Comparison of ENCODE assay signal across 10 cellular contexts in the genomic region with DNA sequence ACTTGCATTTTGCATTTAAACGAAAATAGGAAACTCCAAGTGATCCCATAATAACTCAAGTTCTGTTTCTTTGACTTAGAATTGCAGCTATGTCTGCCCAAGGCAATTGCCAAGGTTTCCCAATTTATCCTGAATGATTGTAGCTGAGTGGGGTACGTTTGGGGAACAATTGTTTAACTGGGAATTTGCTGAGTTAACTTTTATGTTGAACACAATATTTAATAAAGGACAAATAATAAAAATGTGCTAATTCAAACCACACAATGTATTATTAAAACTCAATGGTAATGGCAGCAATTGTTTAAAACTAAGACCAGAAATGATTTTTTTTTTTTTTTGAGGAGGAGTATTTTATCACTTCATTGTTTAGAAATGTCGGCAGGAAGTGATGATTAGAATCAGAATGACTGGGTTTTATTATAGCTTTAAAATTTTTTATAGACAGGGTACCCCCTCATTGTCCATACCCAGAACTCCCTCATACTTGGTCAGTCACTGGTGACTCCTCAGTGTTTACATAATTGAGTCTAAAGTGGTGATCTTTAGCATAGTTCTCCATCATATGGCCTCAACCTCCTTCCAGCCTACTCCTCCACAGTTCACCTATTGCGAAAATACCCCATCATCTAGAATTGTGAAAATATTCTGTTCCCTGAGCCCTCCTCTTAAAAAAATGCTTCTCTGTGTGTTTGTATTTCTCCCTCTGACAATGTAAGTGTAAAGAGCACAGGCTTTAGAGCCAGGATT.
DNase-seq lines count a peak whose midpoint lies in the region; ATAC-seq, FAIRE-seq and TF ChIP-seq lines count a peak whose summit lies in the region.
"Had no signal": no experiment of that assay in that cellular context is flagged by ENCODE, and none has a peak within 500 bp of the region (broad histone marks: within the 10 kb centered on the region; RNA-seq: fewer than 3 reads in every experiment).

No MANE protein-coding gene starts in this region.

- H3K4me1 ChIP-seq in HCT116 (ENCODE audit: control insufficient read depth in 1 of 2, insufficient read depth in 2 of 2, low read length in 2 of 2) (peaks cover 22 to 46% of the 10 kb centered on the region in 2 experiments), endothelial cell of umbilical vein (ENCODE audit: control insufficient read depth, extremely low read depth, insufficient read depth, low read length) (peaks cover 42% of the 10 kb centered on the region), smooth muscle cell (ENCODE audit: low read depth) (peaks cover 21% of the 10 kb centered on the region), small intestine (ENCODE audit: control insufficient read depth in 2 of 2, insufficient read depth in 1 of 2, low read depth in 1 of 2, low read length in 1 of 2) (peaks cover 0 to 2% of the 10 kb centered on the region in 2 donors)

- no peak for ATAC-seq in HCT116

- H3K4me2 ChIP-seq in HCT116 (ENCODE audit: low read length) (peak overlapping the region; percentile 67), endothelial cell of umbilical vein (ENCODE audit: insufficient read depth, low read length) (peak overlapping the region; percentile 55), smooth muscle cell (peak overlapping the region; percentile 58)

- H3K4me3 ChIP-seq in HCT116 (replicated peaks in 1 of 2; ENCODE audit: low read depth in 1 of 2, low read length in 2 of 2) (no peak overlapping the region), endothelial cell of umbilical vein (replicated peaks in 1 of 3; ENCODE audit: insufficient read depth in 1 of 3, low read depth in 1 of 3, low read length in 3 of 3) (no peak overlapping the region), smooth muscle cell (no peak overlapping the region), small intestine (ENCODE audit: low read depth in 1 of 2, low read length in 2 of 2) (no peak overlapping the region)

- TF ChIP-seq RAD21 in HCT116 (IDR thresholded peaks at IDR 0.05; ENCODE audit: low read depth), result no peak

- 83% methylated on average over 4 of the region's 4 CpGs for WGBS in smooth muscle cell (ENCODE audit: low lambda C conversion rate)
- WGBS in small intestine, 3 donors, result 71 to 74% (median 73%) methylated on average over 4 of the region's 4 CpGs

- TF ChIP-seq CTCF in HCT116 (IDR thresholded peaks at IDR 0.05 in 2 of 3, conservative IDR thresholded peaks at IDR 0.05 in 1 of 3; ENCODE audit: borderline replicate concordance in 1 of 3, insufficient read depth in 1 of 3, low read depth in 2 of 3, low read length in 2 of 3) (no peak), endothelial cell of umbilical vein (IDR thresholded peaks at IDR 0.05; ENCODE audit: extremely low read depth in 1 of 2, insufficient read depth in 1 of 2, low read depth in 1 of 2, low read length in 2 of 2) (no peak), smooth muscle cell (IDR thresholded peaks at IDR 0.05; ENCODE audit: borderline replicate concordance, insufficient read depth, poor library complexity, severe bottlenecking) (no peak)

- H2AFZ ChIP-seq in HCT116 (ENCODE audit: low read depth, low read length, poor library complexity, severe bottlenecking) (peak overlapping the region; percentile 69), endothelial cell of umbilical vein (ENCODE audit: low read depth, low read length) (peak overlapping the region; percentile 9), smooth muscle cell (ENCODE audit: low read depth) (no peak overlapping the region)

- H3K9me2 ChIP-seq in HCT116 (ENCODE audit: insufficient read depth), result no peaks in the 10 kb centered on the region

- intact Hi-C loops in HCT116 (cut with micrococcal nuclease) (no loop called here), endothelial cell of umbilical vein (cut with micrococcal nuclease) (loop anchor here (1.0 to 5.0 kb wide), 13 partner anchors 20 to 1799 kb away; partner anchors contain the start of gene CITED2)

- TF ChIP-seq POLR2A in HCT116 (IDR thresholded peaks at IDR 0.05; ENCODE audit: borderline replicate concordance, extremely low read depth, insufficient read depth, insufficient read length), result no peak
- TF ChIP-seq POLR2A in endothelial cell of umbilical vein (IDR thresholded peaks at IDR 0.05; ENCODE audit: low read depth, low read length), result no peak

- H3K79me2 ChIP-seq in HCT116 (ENCODE audit: insufficient read depth, low read length), result no peaks in the 10 kb centered on the region
- no peaks in the 10 kb centered on the region for H3K79me2 ChIP-seq in endothelial cell of umbilical vein (ENCODE audit: control insufficient read depth, insufficient read depth, low read length)
- H3K79me2 ChIP-seq in smooth muscle cell (ENCODE audit: low read depth), result no peaks in the 10 kb centered on the region

- POLR2A ChIA-PET in HCT116 (lab: Charles Lee), result interaction anchor here (0.9 kb wide), 1 partner anchor 389 kb away, joined by 3 read pairs; the partner anchor contains the start of gene CITED2
- POLR2A ChIA-PET in endothelial cell of umbilical vein (lab: Charles Lee), result interaction anchor here (2.1 to 4.0 kb wide), 2 partner anchors 390 to 394 kb away, joined by 13 to 29 read pairs; partner anchors contain the start of gene CITED2

- H4K20me1 ChIP-seq in HCT116 (ENCODE audit: insufficient read depth) (no peaks in the 10 kb centered on the region), endothelial cell of umbilical vein (replicated peaks; ENCODE audit: control insufficient read depth, extremely low read depth, insufficient read depth, low read length) (no peaks in the 10 kb centered on the region), smooth muscle cell (ENCODE audit: low read depth) (no peaks in the 10 kb centered on the region)

- H3K27ac ChIP-seq in HCT116 (ENCODE audit: low read depth, low read length) (no peak overlapping the region), endothelial cell of umbilical vein (ENCODE audit: insufficient read depth, low read depth, low read length) (peak overlapping the region; percentile 96), smooth muscle cell (ENCODE audit: low read depth) (peak overlapping the region; percentile 94), small intestine (ENCODE audit: low read depth in 1 of 2, low read length in 1 of 2) (peak overlapping the region in 1 of 2 donors; percentile 32)
- H3K27ac ChIP-seq: VCaP had no signal

- no peaks in the 10 kb centered on the region for H3K9me1 ChIP-seq in endothelial cell of umbilical vein (replicated peaks; ENCODE audit: control insufficient read depth, extremely low read depth, insufficient read depth, low read length)

- H3K9ac ChIP-seq in HCT116 (ENCODE audit: low read length), result no peak overlapping the region
- H3K9ac ChIP-seq in endothelial cell of umbilical vein (replicated peaks; ENCODE audit: extremely low read depth, insufficient read depth, low read length), result peak overlapping the region; percentile 83
- no peak overlapping the region for H3K9ac ChIP-seq in smooth muscle cell (ENCODE audit: low read depth)

- no TSS peak for BruUV-seq in HCT116 (replicated peaks; lab: Mats Ljungman, UMichigan)
- BruUV-seq in endothelial cell of umbilical vein (replicated peaks; lab: Mats Ljungman, UMichigan), result no TSS peak

- H3K36me3 ChIP-seq in HCT116 (ENCODE audit: control insufficient read depth in 1 of 2, insufficient read depth in 2 of 2, low read length in 2 of 2) (no peaks in the 10 kb centered on the region), endothelial cell of umbilical vein (ENCODE audit: control insufficient read depth in 2 of 2, extremely low read depth in 1 of 2, insufficient read depth in 2 of 2, low read length in 2 of 2) (no peaks in the 10 kb centered on the region), smooth muscle cell (ENCODE audit: low read depth) (no peaks in the 10 kb centered on the region), small intestine (ENCODE audit: control insufficient read depth in 2 of 2, insufficient read depth in 2 of 2, low read length in 2 of 2) (no peaks in the 10 kb centered on the region)

- H3F3A ChIP-seq in smooth muscle cell (ENCODE audit: low read depth), result peaks cover 20% of the 10 kb centered on the region

- RAD21 ChIA-PET in HCT116 (lab: Charles Lee; ENCODE audit: low non-redundant PET in 1 of 2, low total read pairs in 2 of 2, uncharacterized antibody in 2 of 2, unreplicated experiment in 2 of 2), result no interaction called here

- H3K27me3 ChIP-seq in HCT116 (ENCODE audit: insufficient read depth, low read length) (no peaks in the 10 kb centered on the region), endothelial cell of umbilical vein (ENCODE audit: control insufficient read depth in 2 of 2, insufficient read depth in 2 of 2, low read length in 2 of 2) (no peaks in the 10 kb centered on the region), smooth muscle cell (ENCODE audit: low read depth) (no peaks in the 10 kb centered on the region), small intestine (ENCODE audit: control insufficient read depth in 2 of 2, insufficient read depth in 2 of 2, low read length in 2 of 2) (no peaks in the 10 kb centered on the region)

- H3K9me3 ChIP-seq in HCT116 (ENCODE audit: control insufficient read depth in 1 of 2, insufficient read depth in 1 of 2, low read depth in 1 of 2, low read length in 2 of 2) (no peaks in the 10 kb centered on the region), endothelial cell of umbilical vein (replicated peaks; ENCODE audit: control insufficient read depth, insufficient read depth, low read length) (no peaks in the 10 kb centered on the region), smooth muscle cell (replicated peaks; ENCODE audit: low read depth) (no peaks in the 10 kb centered on the region), small intestine (ENCODE audit: control insufficient read depth, low read depth) (no peaks in the 10 kb centered on the region)

- FAIRE-seq in endothelial cell of umbilical vein (lab: Jason Lieb, UNC) (no peak), small intestine (lab: Jason Lieb, UNC) (no peak)

- CTCF ChIA-PET in HCT116 (lab: Charles Lee), result no interaction called here
- CTCF ChIA-PET in endothelial cell of umbilical vein (lab: Charles Lee), result interaction anchor here (0.6 to 2.0 kb wide), 4 partner anchors 7 to 394 kb away, joined by 3 to 20 read pairs (median 8); partner anchors contain the start of gene CITED2

- dilution Hi-C loops in endothelial cell of umbilical vein (cut with MboI; ENCODE audit: extremely low pct_ligation_motif_present, low sequenced_read_pairs), result no loop called here

- DNase-seq in HCT116 (ENCODE audit: low read depth, low spot score), result no peak
- peak; percentile 11 for DNase-seq in SIG-M5 (lab: John Stamatoyannopoulos, UW)
- DNase-seq in endothelial cell of umbilical vein (ENCODE audit: low read depth, low spot score), result peak; percentile 48
- no peak for DNase-seq in smooth muscle cell (lab: John Stamatoyannopoulos, UW; ENCODE audit: unreplicated experiment)
- DNase-seq in small intestine, result no peak
- no peak for DNase-seq in NCI-H748 treated with DMSO at 0.1 percent for 48 hours (lab: John Stamatoyannopoulos, UW)
- no peak for DNase-seq in NCI-H69 (lab: John Stamatoyannopoulos, UW)
- DNase-seq in NCI-H2171 (lab: John Stamatoyannopoulos, UW), result no peak
- DNase-seq: immature natural killer cell had no signal

TF ChIP-seq in endothelial cell of umbilical vein, 7 proteins besides CTCF, POLR2A, EP300 and RAD21 (continues in another document):
- TF ChIP-seq MAX (IDR thresholded peaks at IDR 0.05; ENCODE audit: insufficient read depth, insufficient read length), result no peak

Comparison
In these comparisons a context has a peak if more than half of its experiments do, and no peak if none do; other contexts are left out.
1. DNase-seq: peak in SIG-M5 (single experiment) and endothelial cell of umbilical vein (single experiment); none in HCT116 (single experiment), smooth muscle cell (single experiment), small intestine (single experiment), NCI-H748 treated with DMSO at 0.1 percent for 48 hours (single experiment), NCI-H69 (single experiment) and NCI-H2171 (single experiment).
2. Peak in every context shown above with its lines, with median percentiles within 50 percentile points of each other: H3K4me2 ChIP-seq.